In genomic region chr11:31806944-31807790, GRCh38 we compare ENCODE assay signal across 15 cellular contexts. TPM values are rescaled to one million over a fixed set of nuclear protein-coding genes. Genes with fewer than 3 reads are reported as not detected.
DNase-seq lines count a peak whose midpoint lies in the region; ATAC-seq and TF ChIP-seq lines count a peak whose summit lies in the region.
"Had no signal": no experiment of that assay in that cellular context is flagged by ENCODE, and none has a peak within 500 bp of the region (broad histone marks: within the 10 kb centered on the region; RNA-seq: fewer than 3 reads in every experiment).

No MANE protein-coding gene starts in this region.

- TF ChIP-seq CTCF in GM13977 (IDR thresholded peaks at IDR 0.05; ENCODE audit: extremely low read depth, insufficient read depth, missing control alignments) (no peak), glutamatergic neuron (IDR thresholded peaks at IDR 0.05; ENCODE audit: partially characterized antibody, unreplicated experiment) (no peak), osteoblast (IDR thresholded peaks at IDR 0.05; ENCODE audit: extremely low read depth, low read depth, low read length) (no peak)

- H3K27ac Mint-ChIP-seq in activated T-helper 1 cell treated with anti-CD3 and anti-CD28 coated beads, Interleukin-12 subunit alpha, Interleukin-12 subunit beta, Interleukin-2, Interleukin-4 antibody, amounts not matched to agents 30 ng/mL and 10 ng/mL and 1 ng/mL, durations not matched to agents 14 hours and 24 hours and 36 hours, result peak overlapping the region; percentile 13
- peak overlapping the region; percentile 7 for H3K27ac Mint-ChIP-seq in glutamatergic neuron (ENCODE audit: unreplicated experiment)
- no peak overlapping the region for H3K27ac Mint-ChIP-seq in effector memory CD8-positive, alpha-beta T cell
- H3K27ac Mint-ChIP-seq: activated T-cell treated with anti-CD3 and anti-CD28 coated beads, Interleukin-2, amount 50 U/mL, for 72 hours had no signal

- H3K4me1 Mint-ChIP-seq in activated T-helper 1 cell treated with anti-CD3 and anti-CD28 coated beads, Interleukin-12 subunit alpha, Interleukin-12 subunit beta, Interleukin-2, Interleukin-4 antibody, amounts not matched to agents 30 ng/mL and 10 ng/mL and 1 ng/mL, durations not matched to agents 14 hours and 24 hours and 36 hours (ENCODE audit: low read depth), result peaks cover 43% of the 10 kb centered on the region
- peaks cover 48% of the 10 kb centered on the region for H3K4me1 Mint-ChIP-seq in glutamatergic neuron (ENCODE audit: low read depth, unreplicated experiment)
- H3K4me1 Mint-ChIP-seq in effector memory CD8-positive, alpha-beta T cell (ENCODE audit: low read depth in 2 of 2), result peaks cover 42 to 45% of the 10 kb centered on the region in 2 donors

- no peak overlapping the region for H3K4me3 Mint-ChIP-seq in activated T-helper 1 cell treated with anti-CD3 and anti-CD28 coated beads, Interleukin-12 subunit alpha, Interleukin-12 subunit beta, Interleukin-2, Interleukin-4 antibody, amounts not matched to agents 30 ng/mL and 10 ng/mL and 1 ng/mL, durations not matched to agents 14 hours and 24 hours and 36 hours
- peak overlapping the region; percentile 90 for H3K4me3 Mint-ChIP-seq in glutamatergic neuron (ENCODE audit: unreplicated experiment)
- H3K4me3 Mint-ChIP-seq in effector memory CD8-positive, alpha-beta T cell, result peak overlapping the region in 1 of 2 donors; percentile 35
- H3K4me3 Mint-ChIP-seq: activated T-cell treated with anti-CD3 and anti-CD28 coated beads, Interleukin-2, amount 50 U/mL, for 72 hours; central memory CD8-positive, alpha-beta T cell had no signal

- no peaks in the 10 kb centered on the region for H3K9me3 Mint-ChIP-seq in activated T-helper 1 cell treated with anti-CD3 and anti-CD28 coated beads, Interleukin-12 subunit alpha, Interleukin-12 subunit beta, Interleukin-2, Interleukin-4 antibody, amounts not matched to agents 30 ng/mL and 10 ng/mL and 1 ng/mL, durations not matched to agents 14 hours and 24 hours and 36 hours
- H3K9me3 Mint-ChIP-seq in glutamatergic neuron (ENCODE audit: unreplicated experiment), result peaks cover 29% of the 10 kb centered on the region
- peaks cover 0 to 8% of the 10 kb centered on the region in 2 donors for H3K9me3 Mint-ChIP-seq in effector memory CD8-positive, alpha-beta T cell
- H3K9me3 Mint-ChIP-seq: activated T-cell treated with anti-CD3 and anti-CD28 coated beads, Interleukin-2, amount 50 U/mL, for 72 hours; central memory CD8-positive, alpha-beta T cell had no signal

- peaks cover 15% of the 10 kb centered on the region for H3K36me3 Mint-ChIP-seq in activated T-helper 1 cell treated with anti-CD3 and anti-CD28 coated beads, Interleukin-12 subunit alpha, Interleukin-12 subunit beta, Interleukin-2, Interleukin-4 antibody, amounts not matched to agents 30 ng/mL and 10 ng/mL and 1 ng/mL, durations not matched to agents 14 hours and 24 hours and 36 hours (ENCODE audit: low read depth)
- peaks cover 8% of the 10 kb centered on the region for H3K36me3 Mint-ChIP-seq in glutamatergic neuron (ENCODE audit: unreplicated experiment)
- H3K36me3 Mint-ChIP-seq in effector memory CD8-positive, alpha-beta T cell (ENCODE audit: insufficient read depth), result peaks cover 32% of the 10 kb centered on the region

- no peak for ATAC-seq in effector memory CD8-positive, alpha-beta T cell (replicated peaks)
- ATAC-seq: activated T-cell treated with anti-CD3 and anti-CD28 coated beads, Interleukin-2, amount 50 U/mL, for 72 hours; left lung had no signal

- H4K20me1 ChIP-seq in osteoblast (ENCODE audit: insufficient read depth, low read length), result peaks cover 5% of the 10 kb centered on the region

- no peak overlapping the region for H2AFZ ChIP-seq in osteoblast (ENCODE audit: low read length)

- intact Hi-C loops in activated T-helper 1 cell treated with anti-CD3 and anti-CD28 coated beads, Interleukin-12 subunit alpha, Interleukin-12 subunit beta, Interleukin-2, Interleukin-4 antibody, amounts not matched to agents 30 ng/mL and 10 ng/mL and 1 ng/mL, durations not matched to agents 14 hours and 24 hours and 36 hours (cut with micrococcal nuclease), result no loop called here

- H3K27ac ChIP-seq in osteoblast (ENCODE audit: low read depth, low read length), result no peak overlapping the region
- H3K27ac ChIP-seq: left lung, thoracic aorta had no signal

- H3K27me3 ChIP-seq in osteoblast (ENCODE audit: insufficient read depth, low read length), result peaks cover 98% of the 10 kb centered on the region

- H3K9me3 ChIP-seq in osteoblast (ENCODE audit: low read depth, low read length), result no peaks in the 10 kb centered on the region
- H3K9me3 ChIP-seq: left lung, thoracic aorta had no signal

- in situ Hi-C loops in GM13977 (cut with MboI; ENCODE audit: low pct_unique_long_range_greater_than_20kb, low sequenced_read_pairs, unreplicated experiment), result loop anchor here (25.0 kb wide), 1 partner anchor 630 kb away; the partner anchor contains the start of gene WT1

- no peaks in the 10 kb centered on the region for H3K79me2 ChIP-seq in osteoblast (ENCODE audit: insufficient read depth, low read length)

- no peak overlapping the region for H3K4me2 ChIP-seq in osteoblast (ENCODE audit: insufficient read depth, low read length)

- H3K4me1 ChIP-seq in osteoblast (ENCODE audit: insufficient read depth, low read length), result peaks cover 5% of the 10 kb centered on the region

- H3K27me3 Mint-ChIP-seq in activated T-helper 1 cell treated with anti-CD3 and anti-CD28 coated beads, Interleukin-12 subunit alpha, Interleukin-12 subunit beta, Interleukin-2, Interleukin-4 antibody, amounts not matched to agents 30 ng/mL and 10 ng/mL and 1 ng/mL, durations not matched to agents 14 hours and 24 hours and 36 hours (ENCODE audit: insufficient read depth), result peaks cover 82% of the 10 kb centered on the region
- H3K27me3 Mint-ChIP-seq in glutamatergic neuron (ENCODE audit: unreplicated experiment), result peaks cover 55% of the 10 kb centered on the region
- peaks cover 80 to 92% of the 10 kb centered on the region in 2 donors for H3K27me3 Mint-ChIP-seq in effector memory CD8-positive, alpha-beta T cell

- DNase-seq in GM13977 (ENCODE audit: low spot score) (peak; percentile 20), glutamatergic neuron (no peak), osteoblast (ENCODE audit: insufficient read length, low spot score, missing footprints) (peak; percentile 84), EL (no peak), HuH-7.5 (ENCODE audit: low spot score) (no peak)
- DNase-seq in activated T-helper 1 cell treated with anti-CD3 and anti-CD28 coated beads, Interleukin-12 subunit alpha, Interleukin-12 subunit beta, Interleukin-2, Interleukin-4 antibody, amounts not matched to agents 30 ng/mL and 10 ng/mL and 1 ng/mL, durations not matched to agents 14 hours and 24 hours and 36 hours (ENCODE audit: low spot score), result no peak
- no peak for DNase-seq in effector memory CD8-positive, alpha-beta T cell
- DNase-seq: activated CD4-positive, alpha-beta T cell treated with anti-CD3 and anti-CD28 coated beads, Interleukin-2, amount 50 U/mL, for 4 hours; GOT3; left lung; NCI-H146; NCI-H774 had no signal

- no peak overlapping the region for H3K4me3 ChIP-seq in osteoblast (ENCODE audit: insufficient read depth, low read length)
- H3K4me3 ChIP-seq: left lung, thoracic aorta had no signal

- H3K36me3 ChIP-seq in osteoblast (ENCODE audit: insufficient read depth, low read length), result no peaks in the 10 kb centered on the region
- H3K36me3 ChIP-seq: left lung, thoracic aorta had no signal

RNA-seq across cellular contexts. Expression of gene PAX6, which starts 4.0 kb away (rescaled TPM):
- total RNA-seq in activated T-helper 1 cell treated with anti-CD3 and anti-CD28 coated beads, Interleukin-12 subunit alpha, Interleukin-12 subunit beta, Interleukin-2, Interleukin-4 antibody, amounts not matched to agents 30 ng/mL and 10 ng/mL and 1 ng/mL, durations not matched to agents 14 hours and 24 hours and 36 hours, result not detected in 2 replicates
- total RNA-seq in glutamatergic neuron (ENCODE audit: unreplicated experiment), result 30.7 TPM
- total RNA-seq in osteoblast, result under 0.01 and 0.36 TPM in 2 replicates
- total RNA-seq: left lung had no signal

Comparison
In these comparisons a context has a peak if more than half of its experiments do, and no peak if none do; other contexts are left out.
1. DNase-seq: peak in GM13977 (single experiment) and osteoblast (single experiment); none in activated T-helper 1 cell treated with anti-CD3 and anti-CD28 coated beads, Interleukin-12 subunit alpha, Interleukin-12 subunit beta, Interleukin-2, Interleukin-4 antibody, amounts not matched to agents 30 ng/mL and 10 ng/mL and 1 ng/mL, durations not matched to agents 14 hours and 24 hours and 36 hours (single experiment), glutamatergic neuron (single experiment), EL (single experiment), effector memory CD8-positive, alpha-beta T cell (0 of 3) and HuH-7.5 (single experiment).
2. H3K27ac Mint-ChIP-seq: peak in activated T-helper 1 cell treated with anti-CD3 and anti-CD28 coated beads, Interleukin-12 subunit alpha, Interleukin-12 subunit beta, Interleukin-2, Interleukin-4 antibody, amounts not matched to agents 30 ng/mL and 10 ng/mL and 1 ng/mL, durations not matched to agents 14 hours and 24 hours and 36 hours (single experiment) and glutamatergic neuron (single experiment); none in effector memory CD8-positive, alpha-beta T cell (0 of 2).
3. RNA of gene PAX6, which starts 4.0 kb away (total RNA-seq): 30.7 TPM in glutamatergic neuron (single experiment); under 0.01 to 0.36 TPM in osteoblast and not detected in activated T-helper 1 cell treated with anti-CD3 and anti-CD28 coated beads, Interleukin-12 subunit alpha, Interleukin-12 subunit beta, Interleukin-2, Interleukin-4 antibody, amounts not matched to agents 30 ng/mL and 10 ng/mL and 1 ng/mL, durations not matched to agents 14 hours and 24 hours and 36 hours; every median in the first group is over 10 times any median in the second.